2 cellular contexts compared by ENCODE assay signal in the genomic region with DNA sequence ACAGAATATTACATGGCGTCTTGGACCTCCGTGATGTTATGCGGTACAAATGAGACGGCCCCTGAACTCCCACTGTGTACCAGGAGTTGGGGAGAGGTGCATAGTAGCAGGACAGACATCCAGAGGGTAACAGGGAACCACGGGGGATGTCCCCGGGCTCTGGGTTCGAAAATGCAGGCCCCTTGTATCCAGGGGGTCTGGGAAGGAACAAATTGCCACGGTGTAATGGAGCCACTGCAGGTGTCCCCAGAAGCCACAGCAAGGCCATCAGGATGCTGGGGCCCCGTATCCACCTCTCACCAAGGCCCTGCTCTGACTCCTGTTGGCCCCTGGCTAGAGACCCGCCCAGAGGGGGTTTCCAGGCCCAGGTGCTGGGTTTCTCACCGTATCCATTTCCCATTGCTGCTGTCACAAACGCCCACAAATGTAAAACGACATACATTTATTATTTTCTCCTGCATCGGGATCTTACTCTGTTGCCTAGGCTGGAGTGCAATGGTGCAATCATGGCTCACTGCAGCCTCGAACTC.
TF ChIP-seq lines count a peak whose summit lies in the region.

No MANE protein-coding gene starts in this region.

TF ChIP-seq in HEK293, 187 proteins besides CTCF, POLR2A, EP300 and RAD21:
- TF ChIP-seq ZNF600 (tag by site-specific recombination; IDR thresholded peaks at IDR 0.05): peak; percentile 30; the same call in 1 of the 2 replicates
- TF ChIP-seq, protein P1, sequence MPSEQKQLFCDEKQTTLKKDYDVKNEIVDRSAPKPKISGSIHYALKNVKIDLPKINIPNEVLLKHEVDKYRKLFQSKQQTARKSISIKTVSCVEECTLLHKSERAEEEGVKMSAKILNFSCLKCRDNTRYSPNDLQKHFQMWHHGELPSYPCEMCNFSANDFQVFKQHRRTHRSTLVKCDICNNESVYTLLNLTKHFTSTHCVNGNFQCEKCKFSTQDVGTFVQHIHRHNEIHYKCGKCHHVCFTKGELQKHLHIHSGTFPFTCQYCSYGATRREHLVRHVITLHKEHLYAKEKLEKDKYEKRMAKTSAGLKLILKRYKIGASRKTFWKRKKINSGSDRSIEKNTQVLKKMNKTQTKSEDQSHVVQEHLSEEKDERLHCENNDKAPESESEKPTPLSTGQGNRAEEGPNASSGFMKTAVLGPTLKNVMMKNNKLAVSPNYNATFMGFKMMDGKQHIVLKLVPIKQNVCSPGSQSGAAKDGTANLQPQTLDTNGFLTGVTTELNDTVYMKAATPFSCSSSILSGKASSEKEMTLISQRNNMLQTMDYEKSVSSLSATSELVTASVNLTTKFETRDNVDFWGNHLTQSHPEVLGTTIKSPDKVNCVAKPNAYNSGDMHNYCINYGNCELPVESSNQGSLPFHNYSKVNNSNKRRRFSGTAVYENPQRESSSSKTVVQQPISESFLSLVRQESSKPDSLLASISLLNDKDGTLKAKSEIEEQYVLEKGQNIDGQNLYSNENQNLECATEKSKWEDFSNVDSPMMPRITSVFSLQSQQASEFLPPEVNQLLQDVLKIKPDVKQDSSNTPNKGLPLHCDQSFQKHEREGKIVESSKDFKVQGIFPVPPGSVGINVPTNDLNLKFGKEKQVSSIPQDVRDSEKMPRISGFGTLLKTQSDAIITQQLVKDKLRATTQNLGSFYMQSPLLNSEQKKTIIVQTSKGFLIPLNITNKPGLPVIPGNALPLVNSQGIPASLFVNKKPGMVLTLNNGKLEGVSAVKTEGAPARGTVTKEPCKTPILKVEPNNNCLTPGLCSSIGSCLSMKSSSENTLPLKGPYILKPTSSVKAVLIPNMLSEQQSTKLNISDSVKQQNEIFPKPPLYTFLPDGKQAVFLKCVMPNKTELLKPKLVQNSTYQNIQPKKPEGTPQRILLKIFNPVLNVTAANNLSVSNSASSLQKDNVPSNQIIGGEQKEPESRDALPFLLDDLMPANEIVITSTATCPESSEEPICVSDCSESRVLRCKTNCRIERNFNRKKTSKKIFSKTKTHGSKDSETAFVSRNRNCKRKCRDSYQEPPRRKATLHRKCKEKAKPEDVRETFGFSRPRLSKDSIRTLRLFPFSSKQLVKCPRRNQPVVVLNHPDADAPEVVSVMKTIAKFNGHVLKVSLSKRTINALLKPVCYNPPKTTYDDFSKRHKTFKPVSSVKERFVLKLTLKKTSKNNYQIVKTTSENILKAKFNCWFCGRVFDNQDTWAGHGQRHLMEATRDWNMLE (tag by site-specific recombination; conservative IDR thresholded peaks at IDR 0.05; ENCODE audit: low read depth): no peak

TF ChIP-seq in H1, 55 proteins besides CTCF, POLR2A, EP300 and RAD21:
- TF ChIP-seq POLR2AphosphoS5 (IDR thresholded peaks at IDR 0.05; ENCODE audit: low read depth, low read length) (no peak), BCL11A (IDR thresholded peaks at IDR 0.05; ENCODE audit: low read depth in 2 of 2, low read length in 2 of 2) (no peak), TCF12 (IDR thresholded peaks at IDR 0.05; ENCODE audit: low read depth, low read length) (no peak), FOSL1 (IDR thresholded peaks at IDR 0.05; ENCODE audit: insufficient read depth, low read depth, low read length) (no peak), YY1 (IDR thresholded peaks at IDR 0.05; ENCODE audit: low read depth, low read length) (no peak), NANOG (IDR thresholded peaks at IDR 0.05; ENCODE audit: insufficient read depth, low read depth, low read length, poor library complexity, severe bottlenecking) (no peak), KDM4A (IDR thresholded peaks at IDR 0.05; ENCODE audit: low read depth, low read length, severe bottlenecking) (no peak), EGR1 (IDR thresholded peaks at IDR 0.05; ENCODE audit: borderline replicate concordance, low read depth, low read length) (no peak), NRF1 (IDR thresholded peaks at IDR 0.05; ENCODE audit: low read depth, low read length) (no peak), CTBP2 (IDR thresholded peaks at IDR 0.05; ENCODE audit: borderline replicate concordance, insufficient read depth, insufficient read length, low read length) (no peak), TBP (IDR thresholded peaks at IDR 0.05; ENCODE audit: low read depth, low read length) (no peak), SIRT6 (IDR thresholded peaks at IDR 0.05; ENCODE audit: low read length) (no peak), RFX5 (IDR thresholded peaks at IDR 0.05; ENCODE audit: borderline replicate concordance, low read depth, low read length) (no peak)
- TF ChIP-seq, protein P2, sequence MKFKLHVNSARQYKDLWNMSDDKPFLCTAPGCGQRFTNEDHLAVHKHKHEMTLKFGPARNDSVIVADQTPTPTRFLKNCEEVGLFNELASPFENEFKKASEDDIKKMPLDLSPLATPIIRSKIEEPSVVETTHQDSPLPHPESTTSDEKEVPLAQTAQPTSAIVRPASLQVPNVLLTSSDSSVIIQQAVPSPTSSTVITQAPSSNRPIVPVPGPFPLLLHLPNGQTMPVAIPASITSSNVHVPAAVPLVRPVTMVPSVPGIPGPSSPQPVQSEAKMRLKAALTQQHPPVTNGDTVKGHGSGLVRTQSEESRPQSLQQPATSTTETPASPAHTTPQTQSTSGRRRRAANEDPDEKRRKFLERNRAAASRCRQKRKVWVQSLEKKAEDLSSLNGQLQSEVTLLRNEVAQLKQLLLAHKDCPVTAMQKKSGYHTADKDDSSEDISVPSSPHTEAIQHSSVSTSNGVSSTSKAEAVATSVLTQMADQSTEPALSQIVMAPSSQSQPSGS (IDR thresholded peaks at IDR 0.05; ENCODE audit: low read length): no peak
